Comparison of ENCODE assay signal across 19 cellular contexts in genomic region chr16:83940630-83941378, GRCh38. TPM values are rescaled to one million over a fixed set of nuclear protein-coding genes. Genes with fewer than 3 reads are reported as not detected.
DNase-seq lines count a peak whose midpoint lies in the region; ATAC-seq and TF ChIP-seq lines count a peak whose summit lies in the region.
"Had no signal": no experiment of that assay in that cellular context is flagged by ENCODE, and none has a peak within 500 bp of the region (broad histone marks: within the 10 kb centered on the region; RNA-seq: fewer than 3 reads in every experiment).

No MANE protein-coding gene starts in this region.

- H3K9me3 Mint-ChIP-seq in WTC11: no peaks in the 10 kb centered on the region
- H3K9me3 Mint-ChIP-seq in progenitor cell of endocrine pancreas (ENCODE audit: low read depth): no peaks in the 10 kb centered on the region
- peaks cover 0 to 2% (median 0%) of the 10 kb centered on the region in 5 donors for H3K9me3 Mint-ChIP-seq in CD8-positive, alpha-beta memory T cell
- H3K9me3 Mint-ChIP-seq: nephron progenitor cell had no signal

- CTCF ChIA-PET in WTC11 (lab: Charles Lee): interaction anchor here (1.4 kb wide), 1 partner anchor 13 kb away, joined by 7 read pairs; no protein-coding TSS in a partner anchor
- CTCF ChIA-PET in CD8-positive, alpha-beta memory T cell (lab: Charles Lee): no interaction called here

- no peak for TF ChIP-seq CTCF in WTC11 (IDR thresholded peaks at IDR 0.05)
- no peak for TF ChIP-seq CTCF in progenitor cell of endocrine pancreas (IDR thresholded peaks at IDR 0.05; ENCODE audit: unreplicated experiment)
- no peak for TF ChIP-seq CTCF in GM13976 (IDR thresholded peaks at IDR 0.05; ENCODE audit: borderline replicate concordance, control extremely low read depth, extremely low read depth, insufficient read depth, missing control alignments)

- H3K4me3 ChIP-seq in CD8-positive, alpha-beta memory T cell (ENCODE audit: low read length): no peak overlapping the region
- H3K4me3 ChIP-seq: heart left ventricle, left lung, SJSA1 had no signal

- no peaks in the 10 kb centered on the region for H3K36me3 ChIP-seq in CD8-positive, alpha-beta memory T cell (ENCODE audit: insufficient read depth, low read length)
- H3K36me3 ChIP-seq: heart left ventricle, left lung, SJSA1 had no signal

- peak; percentile 71 for DNase-seq in NCI-H82 (lab: John Stamatoyannopoulos, UW)
- DNase-seq in NCI-H82 treated with DMSO at 0.1 percent for 48 hours (lab: John Stamatoyannopoulos, UW; ENCODE audit: unreplicated experiment): no peak
- peak; percentile 21 for DNase-seq in NCI-H2107 (lab: John Stamatoyannopoulos, UW)
- DNase-seq in WTC11 (ENCODE audit: low spot score): no peak
- no peak for DNase-seq in progenitor cell of endocrine pancreas (ENCODE audit: low spot score, unreplicated experiment)
- no peak for DNase-seq in GM13976 (ENCODE audit: low spot score)
- no peak for DNase-seq in HT-29 (ENCODE audit: low spot score)
- no peak for DNase-seq in CD8-positive, alpha-beta memory T cell
- DNase-seq: heart left ventricle, midbrain, NCI-H1048, NCI-H446 treated with DMSO at 0.1 percent for 48 hours, nephron progenitor cell, PC-3, T-helper 9 cell had no signal

- peak; percentile 51 for ATAC-seq in WTC11
- ATAC-seq: heart left ventricle, left lung, PC-3 had no signal

- H3K27ac Mint-ChIP-seq in WTC11: peak overlapping the region; percentile 80
- H3K27ac Mint-ChIP-seq in progenitor cell of endocrine pancreas: peak overlapping the region; percentile 24
- H3K27ac Mint-ChIP-seq in CD8-positive, alpha-beta memory T cell: no peak overlapping the region
- H3K27ac Mint-ChIP-seq: activated naive CD8-positive, alpha-beta T cell; nephron progenitor cell had no signal

- POLR2A ChIA-PET in WTC11 (lab: Charles Lee): no interaction called here
- POLR2A ChIA-PET in CD8-positive, alpha-beta memory T cell (lab: Charles Lee): no interaction called here

- no peaks in the 10 kb centered on the region for H3K36me3 Mint-ChIP-seq in WTC11
- H3K36me3 Mint-ChIP-seq in progenitor cell of endocrine pancreas (ENCODE audit: insufficient read depth): peaks cover 12% of the 10 kb centered on the region
- no peaks in the 10 kb centered on the region for H3K36me3 Mint-ChIP-seq in CD8-positive, alpha-beta memory T cell
- H3K36me3 Mint-ChIP-seq: activated naive CD8-positive, alpha-beta T cell had no signal

- no peaks in the 10 kb centered on the region; the same call in 1 of the 2 replicates for H3K27me3 Mint-ChIP-seq in WTC11 (ENCODE audit: low read depth)
- peaks cover 13% of the 10 kb centered on the region for H3K27me3 Mint-ChIP-seq in progenitor cell of endocrine pancreas
- H3K27me3 Mint-ChIP-seq in CD8-positive, alpha-beta memory T cell: peaks cover 3 to 4% of the 10 kb centered on the region in 2 donors
- H3K27me3 Mint-ChIP-seq: activated naive CD8-positive, alpha-beta T cell had no signal

- in situ Hi-C loops in GM13976 (cut with MboI; ENCODE audit: low sequenced_read_pairs, unreplicated experiment): no loop called here

- H3K27me3 ChIP-seq in CD8-positive, alpha-beta memory T cell (ENCODE audit: insufficient read depth, low read length, poor library complexity, severe bottlenecking): no peaks in the 10 kb centered on the region
- H3K27me3 ChIP-seq: heart left ventricle, left lung, SJSA1 had no signal

- peaks cover 7% of the 10 kb centered on the region; the same call in 1 of the 2 replicates for H3K4me1 Mint-ChIP-seq in WTC11
- peaks cover 26% of the 10 kb centered on the region for H3K4me1 Mint-ChIP-seq in progenitor cell of endocrine pancreas (ENCODE audit: low read depth)
- H3K4me1 Mint-ChIP-seq in CD8-positive, alpha-beta memory T cell: peaks cover 0 to 3% (median 0%) of the 10 kb centered on the region in 3 donors

- H3K27ac ChIP-seq in CD8-positive, alpha-beta memory T cell (ENCODE audit: low read depth, low read length): no peak overlapping the region
- H3K27ac ChIP-seq: C4-2B, heart left ventricle, left lung, SJSA1 had no signal

- no peaks in the 10 kb centered on the region for H3K9me3 ChIP-seq in CD8-positive, alpha-beta memory T cell (ENCODE audit: low read length)
- H3K9me3 ChIP-seq: heart left ventricle, left lung, SJSA1 had no signal

- H3K4me1 ChIP-seq in CD8-positive, alpha-beta memory T cell (ENCODE audit: insufficient read depth, low read length): no peaks in the 10 kb centered on the region

- H3K4me3 Mint-ChIP-seq in WTC11 (no peak overlapping the region), progenitor cell of endocrine pancreas (ENCODE audit: low read depth) (no peak overlapping the region)
- no peak overlapping the region for H3K4me3 Mint-ChIP-seq in CD8-positive, alpha-beta memory T cell
- H3K4me3 Mint-ChIP-seq: activated naive CD8-positive, alpha-beta T cell; nephron progenitor cell had no signal

TF ChIP-seq in WTC11, 78 proteins besides CTCF, POLR2A, EP300 and RAD21:
- TF ChIP-seq E2F5 (CRISPR knock-in tag; IDR thresholded peaks at IDR 0.05) (no peak), TEAD4 (CRISPR knock-in tag; IDR thresholded peaks at IDR 0.05) (no peak), ZNF671 (CRISPR knock-in tag; IDR thresholded peaks at IDR 0.05) (no peak), NFE2L1 (CRISPR knock-in tag; IDR thresholded peaks at IDR 0.05) (0 out of 2 replicates have a peak, but pooled peaks have one; percentile 14), ZNF281 (CRISPR knock-in tag; IDR thresholded peaks at IDR 0.05) (no peak), ZNF423 (CRISPR knock-in tag; IDR thresholded peaks at IDR 0.05) (no peak), ZNF416 (CRISPR knock-in tag; IDR thresholded peaks at IDR 0.05) (no peak)
- TF ChIP-seq, protein P1, sequence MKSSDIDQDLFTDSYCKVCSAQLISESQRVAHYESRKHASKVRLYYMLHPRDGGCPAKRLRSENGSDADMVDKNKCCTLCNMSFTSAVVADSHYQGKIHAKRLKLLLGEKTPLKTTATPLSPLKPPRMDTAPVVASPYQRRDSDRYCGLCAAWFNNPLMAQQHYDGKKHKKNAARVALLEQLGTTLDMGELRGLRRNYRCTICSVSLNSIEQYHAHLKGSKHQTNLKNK (CRISPR knock-in tag; IDR thresholded peaks at IDR 0.05): no peak
TF ChIP-seq in WTC11: peak in this region for 1.

RNA-seq across cellular contexts. Expression of gene OSGIN1, which starts 12.2 kb away (rescaled TPM):
- 0.73 to 1.7 TPM (median 1.1 TPM) in 3 replicates for total RNA-seq in WTC11 (2021)
- total RNA-seq in progenitor cell of endocrine pancreas: 2.3 and 2.7 TPM in 2 replicates
- total RNA-seq in HT-29 (2014; rRNA removed; shearing (Covaris generic)): 14.2 and 16.1 TPM in 2 replicates
- total RNA-seq in CD8-positive, alpha-beta memory T cell: under 1 TPM; 0.83 to 0.86 TPM
- polyA plus RNA-seq in CD8-positive, alpha-beta memory T cell: 0.21 TPM

RNA-seq across cellular contexts. Expression of gene NECAB2, which starts 27.2 kb away (rescaled TPM):
- total RNA-seq in WTC11 (2021): 2.9 to 4.9 TPM (median 4.4 TPM) in 3 replicates
- 4.4 and 4.6 TPM in 2 replicates for total RNA-seq in progenitor cell of endocrine pancreas
- total RNA-seq in HT-29 (2014; rRNA removed; shearing (Covaris generic)): 0.10 TPM in 1 of 2 replicates, not detected in the other
- not detected for total RNA-seq in CD8-positive, alpha-beta memory T cell
- polyA plus RNA-seq in CD8-positive, alpha-beta memory T cell: not detected
- total RNA-seq: SJSA1 had no signal

RNA-seq across cellular contexts. Expression of gene MLYCD, which starts 41.9 kb away (rescaled TPM):
- total RNA-seq in WTC11 (2021): 5.9 to 6.3 TPM (median 6.1 TPM) in 3 replicates
- 9.4 and 9.6 TPM in 2 replicates for total RNA-seq in progenitor cell of endocrine pancreas
- 3.0 and 3.1 TPM in 2 replicates for total RNA-seq in HT-29 (2014; rRNA removed; shearing (Covaris generic))
- 1 to 10 TPM; 3.8 TPM for total RNA-seq in CD8-positive, alpha-beta memory T cell
- polyA plus RNA-seq in CD8-positive, alpha-beta memory T cell: 2.7 TPM

Comparison
In these comparisons a context has a peak if more than half of its experiments do, and no peak if none do; other contexts are left out.
1. DNase-seq: peak in NCI-H82 (single experiment) and NCI-H2107 (single experiment); none in NCI-H82 treated with DMSO at 0.1 percent for 48 hours (single experiment), WTC11 (single experiment), progenitor cell of endocrine pancreas (single experiment), GM13976 (single experiment), HT-29 (single experiment) and CD8-positive, alpha-beta memory T cell (0 of 5).
2. H3K27ac Mint-ChIP-seq: peak in WTC11 (single experiment) and progenitor cell of endocrine pancreas (single experiment); none in CD8-positive, alpha-beta memory T cell (0 of 8).